Comparison of ENCODE assay signal across 1 cellular context in the genomic region with DNA sequence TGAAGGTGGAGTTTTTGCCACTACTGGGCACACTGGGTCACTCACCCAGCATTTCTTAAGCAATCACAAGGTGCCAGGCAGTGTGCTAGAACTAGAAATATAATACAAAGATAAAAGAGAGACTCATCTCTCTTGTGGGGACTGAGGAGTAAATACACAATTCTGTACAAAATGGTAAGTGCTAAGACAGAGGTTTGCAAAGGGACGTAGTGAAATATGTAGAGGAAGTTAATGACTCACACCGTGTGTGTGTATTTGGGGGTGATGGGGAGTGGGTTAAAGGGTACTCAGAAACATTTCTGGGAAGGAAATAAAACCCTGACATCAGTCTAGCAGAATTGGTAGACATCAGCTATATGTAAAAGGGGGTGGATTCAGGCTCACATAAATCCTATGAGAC.
TF ChIP-seq lines count a peak whose summit lies in the region.

No MANE protein-coding gene starts in this region.

TF ChIP-seq in SK-N-SH treated with all-trans-retinoic acid at 6 μM for 48 hours, 23 proteins besides CTCF, POLR2A, EP300 and RAD21 (continued from another document):
- TF ChIP-seq, protein P1, sequence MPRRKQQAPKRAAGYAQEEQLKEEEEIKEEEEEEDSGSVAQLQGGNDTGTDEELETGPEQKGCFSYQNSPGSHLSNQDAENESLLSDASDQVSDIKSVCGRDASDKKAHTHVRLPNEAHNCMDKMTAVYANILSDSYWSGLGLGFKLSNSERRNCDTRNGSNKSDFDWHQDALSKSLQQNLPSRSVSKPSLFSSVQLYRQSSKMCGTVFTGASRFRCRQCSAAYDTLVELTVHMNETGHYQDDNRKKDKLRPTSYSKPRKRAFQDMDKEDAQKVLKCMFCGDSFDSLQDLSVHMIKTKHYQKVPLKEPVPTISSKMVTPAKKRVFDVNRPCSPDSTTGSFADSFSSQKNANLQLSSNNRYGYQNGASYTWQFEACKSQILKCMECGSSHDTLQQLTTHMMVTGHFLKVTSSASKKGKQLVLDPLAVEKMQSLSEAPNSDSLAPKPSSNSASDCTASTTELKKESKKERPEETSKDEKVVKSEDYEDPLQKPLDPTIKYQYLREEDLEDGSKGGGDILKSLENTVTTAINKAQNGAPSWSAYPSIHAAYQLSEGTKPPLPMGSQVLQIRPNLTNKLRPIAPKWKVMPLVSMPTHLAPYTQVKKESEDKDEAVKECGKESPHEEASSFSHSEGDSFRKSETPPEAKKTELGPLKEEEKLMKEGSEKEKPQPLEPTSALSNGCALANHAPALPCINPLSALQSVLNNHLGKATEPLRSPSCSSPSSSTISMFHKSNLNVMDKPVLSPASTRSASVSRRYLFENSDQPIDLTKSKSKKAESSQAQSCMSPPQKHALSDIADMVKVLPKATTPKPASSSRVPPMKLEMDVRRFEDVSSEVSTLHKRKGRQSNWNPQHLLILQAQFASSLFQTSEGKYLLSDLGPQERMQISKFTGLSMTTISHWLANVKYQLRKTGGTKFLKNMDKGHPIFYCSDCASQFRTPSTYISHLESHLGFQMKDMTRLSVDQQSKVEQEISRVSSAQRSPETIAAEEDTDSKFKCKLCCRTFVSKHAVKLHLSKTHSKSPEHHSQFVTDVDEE (CRISPR knock-in tag; IDR thresholded peaks at IDR 0.05) = no peak
- TF ChIP-seq GLIS3 (CRISPR knock-in tag; IDR thresholded peaks at IDR 0.05) (no peak), ZFP3 (CRISPR knock-in tag; IDR thresholded peaks at IDR 0.05) (no peak), PPARA (CRISPR knock-in tag; IDR thresholded peaks at IDR 0.05; ENCODE audit: borderline replicate concordance) (no peak), ZNF565 (CRISPR knock-in tag; conservative IDR thresholded peaks at IDR 0.05; ENCODE audit: low read depth) (no peak), ISL1 (CRISPR knock-in tag; IDR thresholded peaks at IDR 0.05) (no peak), ZFP30 (CRISPR knock-in tag; IDR thresholded peaks at IDR 0.05) (no peak)
